ENCODE assay signal across 8 cellular contexts in the genomic region with DNA sequence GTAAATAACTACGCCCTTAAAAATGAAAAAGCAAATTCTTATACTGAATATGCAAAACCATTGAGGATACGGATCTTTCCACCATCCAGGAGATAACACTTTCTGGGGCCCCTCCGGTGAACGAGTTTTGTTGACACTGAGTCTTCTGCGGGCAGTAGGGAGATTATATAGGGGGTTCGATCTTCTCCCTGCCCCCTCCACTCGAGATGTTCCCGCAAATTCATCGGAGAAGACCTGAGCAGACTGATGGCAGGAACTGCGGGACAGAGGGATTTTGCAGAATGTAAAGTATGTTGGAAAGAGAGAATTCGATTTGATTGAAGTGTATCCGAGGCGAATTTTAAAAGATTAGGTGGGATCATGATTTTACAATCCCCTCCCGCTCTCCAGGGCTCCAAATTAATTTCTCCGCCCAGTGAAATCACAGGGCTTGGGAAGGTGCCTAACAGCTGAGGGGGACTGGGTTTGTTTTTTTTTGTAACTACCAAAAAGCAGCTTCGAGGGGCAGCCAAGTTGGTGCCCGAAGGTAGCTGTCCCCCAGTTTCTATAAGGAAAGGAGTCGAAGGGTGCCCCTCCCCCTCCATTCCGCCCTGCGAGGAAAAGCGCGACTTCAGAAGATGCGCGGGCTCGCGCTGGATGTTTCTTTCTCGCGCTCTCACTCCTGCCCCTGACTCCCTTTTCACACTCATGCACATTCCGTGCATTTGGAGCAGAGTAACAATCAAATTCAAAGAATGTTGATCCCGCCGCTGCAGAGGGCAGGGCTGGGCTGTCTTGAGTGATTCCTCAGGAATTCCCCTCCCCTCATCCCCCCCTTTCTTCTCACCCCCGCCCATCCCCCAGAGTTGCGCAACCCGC. TPM values are rescaled to one million over a fixed set of nuclear protein-coding genes. Genes with fewer than 3 reads are reported as not detected.
DNase-seq lines count a peak whose midpoint lies in the region; ATAC-seq and TF ChIP-seq lines count a peak whose summit lies in the region.

No MANE protein-coding gene starts in this region.

- peaks cover 43% of the 10 kb centered on the region for H3K4me1 Mint-ChIP-seq in WTC11

- peak; percentile 32 for DNase-seq in activated CD4-positive, alpha-beta T cell treated with anti-CD3 and anti-CD28 coated beads for 48 hours
- DNase-seq in activated CD4-positive, alpha-beta T cell treated with anti-CD3 and anti-CD28 coated beads for 1 hour = no peak
- DNase-seq in WTC11 (ENCODE audit: low spot score) = peak; percentile 31
- DNase-seq in glomerular visceral epithelial cell (ENCODE audit: extremely low spot score) = peak; percentile 28
- DNase-seq in gastrocnemius medialis = no peak
- no peak for DNase-seq in SW480 (ENCODE audit: low spot score)
- DNase-seq in activated CD4-positive, CD25-positive, alpha-beta regulatory T cell treated with anti-CD3 and anti-CD28 coated beads, Interleukin-2, amount 50 U/mL, for 72 hours = no peak

- no peaks in the 10 kb centered on the region for H3K36me3 Mint-ChIP-seq in WTC11

- TF ChIP-seq POLR2A in gastrocnemius medialis (IDR thresholded peaks at IDR 0.05) = no peak

- in situ Hi-C loops in gastrocnemius medialis (cut with MboI; ENCODE audit: low sequenced_read_pairs in 4 of 4) = no loop called here

- no peak overlapping the region for H3K27ac Mint-ChIP-seq in WTC11

- H3K36me3 ChIP-seq in gastrocnemius medialis = no peaks in the 10 kb centered on the region

- CTCF ChIA-PET in WTC11 (lab: Charles Lee) = interaction anchor here (0.7 to 3.6 kb wide), 14 partner anchors 9 to 328 kb away, joined by 3 to 38 read pairs (median 4); no protein-coding TSS in a partner anchor

- H3K4me1 ChIP-seq in gastrocnemius medialis = peaks cover 4 to 5% of the 10 kb centered on the region in 2 donors

- ATAC-seq in WTC11 = no peak
- ATAC-seq in gastrocnemius medialis = peak in 1 of 2 donors; percentile 11
- ATAC-seq in HG02763 (IDR thresholded peaks at IDR 0.05; ENCODE audit: unreplicated experiment) = no peak

- peak overlapping the region; percentile 44 to 50 (median 45) for H3K4me3 ChIP-seq in gastrocnemius medialis

- H3K9me3 ChIP-seq in gastrocnemius medialis = no peaks in the 10 kb centered on the region

- H3K9me3 Mint-ChIP-seq in WTC11 = no peaks in the 10 kb centered on the region

- H3K27ac ChIP-seq in gastrocnemius medialis = no peak overlapping the region

- H3K27me3 ChIP-seq in gastrocnemius medialis = peaks cover 0 to 9% (median 0%) of the 10 kb centered on the region in 3 donors

- H3K27me3 Mint-ChIP-seq in WTC11 (ENCODE audit: low read depth) = peaks cover 97% of the 10 kb centered on the region

- POLR2A ChIA-PET in WTC11 (lab: Charles Lee) = interaction anchor here (1.0 kb wide), 1 partner anchor 60 kb away, joined by 3 read pairs; the partner anchor contains the start of gene ZBTB33

- H3K4me3 Mint-ChIP-seq in WTC11 = peak overlapping the region; percentile 74

- no peak for TF ChIP-seq CTCF in WTC11 (IDR thresholded peaks at IDR 0.05)
- no peak for TF ChIP-seq CTCF in gastrocnemius medialis (IDR thresholded peaks at IDR 0.05 in 4 of 5, conservative IDR thresholded peaks at IDR 0.05 in 1 of 5)

- intact Hi-C loops in gastrocnemius medialis (cut with DNase I; ENCODE audit: low total_unique reads) = loop anchor here (5.0 kb wide), 1 partner anchor 58 kb away; the partner anchor contains the start of gene ZBTB33

TF ChIP-seq in WTC11, 78 proteins besides CTCF, POLR2A, EP300 and RAD21 (continues in another document):
- TF ChIP-seq NFE2L1 (CRISPR knock-in tag; IDR thresholded peaks at IDR 0.05) (no peak), NFATC4 (CRISPR knock-in tag; IDR thresholded peaks at IDR 0.05) (no peak), FOXK1 (CRISPR knock-in tag; IDR thresholded peaks at IDR 0.05) (no peak), ZNF425 (CRISPR knock-in tag; conservative IDR thresholded peaks at IDR 0.05) (no peak), CDX4 (CRISPR knock-in tag; IDR thresholded peaks at IDR 0.05; ENCODE audit: borderline replicate concordance) (no peak), ZNF263 (CRISPR knock-in tag; IDR thresholded peaks at IDR 0.05; ENCODE audit: low read depth) (no peak), STAT6 (CRISPR knock-in tag; conservative IDR thresholded peaks at IDR 0.05; ENCODE audit: low read depth) (no peak)
- TF ChIP-seq, protein P1, sequence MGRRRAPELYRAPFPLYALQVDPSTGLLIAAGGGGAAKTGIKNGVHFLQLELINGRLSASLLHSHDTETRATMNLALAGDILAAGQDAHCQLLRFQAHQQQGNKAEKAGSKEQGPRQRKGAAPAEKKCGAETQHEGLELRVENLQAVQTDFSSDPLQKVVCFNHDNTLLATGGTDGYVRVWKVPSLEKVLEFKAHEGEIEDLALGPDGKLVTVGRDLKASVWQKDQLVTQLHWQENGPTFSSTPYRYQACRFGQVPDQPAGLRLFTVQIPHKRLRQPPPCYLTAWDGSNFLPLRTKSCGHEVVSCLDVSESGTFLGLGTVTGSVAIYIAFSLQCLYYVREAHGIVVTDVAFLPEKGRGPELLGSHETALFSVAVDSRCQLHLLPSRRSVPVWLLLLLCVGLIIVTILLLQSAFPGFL (CRISPR knock-in tag; IDR thresholded peaks at IDR 0.05; ENCODE audit: borderline replicate concordance) = no peak
- TF ChIP-seq, protein P2, sequence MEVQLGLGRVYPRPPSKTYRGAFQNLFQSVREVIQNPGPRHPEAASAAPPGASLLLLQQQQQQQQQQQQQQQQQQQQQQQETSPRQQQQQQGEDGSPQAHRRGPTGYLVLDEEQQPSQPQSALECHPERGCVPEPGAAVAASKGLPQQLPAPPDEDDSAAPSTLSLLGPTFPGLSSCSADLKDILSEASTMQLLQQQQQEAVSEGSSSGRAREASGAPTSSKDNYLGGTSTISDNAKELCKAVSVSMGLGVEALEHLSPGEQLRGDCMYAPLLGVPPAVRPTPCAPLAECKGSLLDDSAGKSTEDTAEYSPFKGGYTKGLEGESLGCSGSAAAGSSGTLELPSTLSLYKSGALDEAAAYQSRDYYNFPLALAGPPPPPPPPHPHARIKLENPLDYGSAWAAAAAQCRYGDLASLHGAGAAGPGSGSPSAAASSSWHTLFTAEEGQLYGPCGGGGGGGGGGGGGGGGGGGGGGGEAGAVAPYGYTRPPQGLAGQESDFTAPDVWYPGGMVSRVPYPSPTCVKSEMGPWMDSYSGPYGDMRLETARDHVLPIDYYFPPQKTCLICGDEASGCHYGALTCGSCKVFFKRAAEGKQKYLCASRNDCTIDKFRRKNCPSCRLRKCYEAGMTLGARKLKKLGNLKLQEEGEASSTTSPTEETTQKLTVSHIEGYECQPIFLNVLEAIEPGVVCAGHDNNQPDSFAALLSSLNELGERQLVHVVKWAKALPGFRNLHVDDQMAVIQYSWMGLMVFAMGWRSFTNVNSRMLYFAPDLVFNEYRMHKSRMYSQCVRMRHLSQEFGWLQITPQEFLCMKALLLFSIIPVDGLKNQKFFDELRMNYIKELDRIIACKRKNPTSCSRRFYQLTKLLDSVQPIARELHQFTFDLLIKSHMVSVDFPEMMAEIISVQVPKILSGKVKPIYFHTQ (CRISPR knock-in tag; IDR thresholded peaks at IDR 0.05) = no peak

RNA-seq across cellular contexts. Expression of gene TMEM255A, which starts 1.2 kb away (rescaled TPM):
- total RNA-seq in WTC11 (2021) = 0.41 to 0.69 TPM (median 0.61 TPM) in 3 replicates
- total RNA-seq in gastrocnemius medialis = 1 to 10 TPM in 1 of 4 donors, under 1 TPM in 2, not detected in 1; 0.16 to 1.3 (median 0.56) TPM

RNA-seq across cellular contexts. Expression of gene ATP1B4, which starts 51.8 kb away (rescaled TPM):
- total RNA-seq in WTC11 (2021) (not detected in 3 replicates), gastrocnemius medialis (10 to 100 TPM in 1 of 4 donors, 1 to 10 TPM in 3; 2.3 to 20.4 (median 4.7) TPM)

RNA-seq across cellular contexts. Expression of gene ZBTB33, which starts 59.5 kb away (rescaled TPM):
- total RNA-seq in WTC11 (2021) (12.3 to 16.2 TPM (median 12.5 TPM) in 3 replicates), gastrocnemius medialis (10 to 100 TPM in 2 of 4 donors, 1 to 10 TPM in 2; 9.2 to 12.4 (median 9.8) TPM)

Comparison
In these comparisons a context has a peak if more than half of its experiments do, and no peak if none do; other contexts are left out.
1. DNase-seq: peak in activated CD4-positive, alpha-beta T cell treated with anti-CD3 and anti-CD28 coated beads for 48 hours (single experiment), WTC11 (single experiment) and glomerular visceral epithelial cell (single experiment); none in activated CD4-positive, alpha-beta T cell treated with anti-CD3 and anti-CD28 coated beads for 1 hour (single experiment), gastrocnemius medialis (0 of 2), SW480 (single experiment) and activated CD4-positive, CD25-positive, alpha-beta regulatory T cell treated with anti-CD3 and anti-CD28 coated beads, Interleukin-2, amount 50 U/mL, for 72 hours (single experiment).